Comparison of ENCODE assay signal across 20 cellular contexts in genomic region chr9:118567861-118568260, GRCh38.
DNase-seq lines count a peak whose midpoint lies in the region; ATAC-seq, FAIRE-seq and TF ChIP-seq lines count a peak whose summit lies in the region.
"Had no signal": no experiment of that assay in that cellular context is flagged by ENCODE, and none has a peak within 500 bp of the region (broad histone marks: within the 10 kb centered on the region; RNA-seq: fewer than 3 reads in every experiment).

No MANE protein-coding gene starts in this region.

- TF ChIP-seq EP300 in SK-N-SH (IDR thresholded peaks at IDR 0.05; ENCODE audit: borderline replicate concordance in 1 of 2, low read depth in 1 of 2, low read length in 1 of 2) = no peak

- H3K9ac ChIP-seq in SK-N-SH = no peak overlapping the region

- TF ChIP-seq RAD21 in SK-N-SH (IDR thresholded peaks at IDR 0.05; ENCODE audit: low read length) = no peak

- no peaks in the 10 kb centered on the region for H4K20me1 ChIP-seq in SK-N-SH (ENCODE audit: insufficient read depth)

- TF ChIP-seq CTCF in bronchial epithelial cell (IDR thresholded peaks at IDR 0.05; ENCODE audit: insufficient read depth, low read length, severe bottlenecking) = no peak
- TF ChIP-seq CTCF in foreskin keratinocyte (conservative IDR thresholded peaks at IDR 0.05) = no peak
- no peak for TF ChIP-seq CTCF in SK-N-SH (IDR thresholded peaks at IDR 0.05)

- H3K4me3 ChIP-seq in bronchial epithelial cell (ENCODE audit: low read depth, low read length) = no peak overlapping the region
- H3K4me3 ChIP-seq in SK-N-SH (ENCODE audit: low read depth in 2 of 2, low read length in 1 of 2) = no peak overlapping the region
- H3K4me3 ChIP-seq: SK-N-MC had no signal

- WGBS in SK-N-SH (ENCODE audit: low lambda C conversion rate) = 48% methylated on average over 2 of the region's 2 CpGs

- CTCF ChIA-PET in SK-N-SH (lab: Yijun Ruan, JAX) = interaction anchor here (1.4 kb wide), 1 partner anchor 27 kb away, joined by 3 read pairs; no protein-coding TSS in a partner anchor

- POLR2A ChIA-PET in SK-N-SH (lab: Yijun Ruan, JAX) = no interaction called here

- H3K4me2 ChIP-seq in SK-N-SH = no peak overlapping the region

- 0 out of 2 replicates have a peak, but pooled peaks cover 3% of the 10 kb centered on the region for H3K9me3 ChIP-seq in SK-N-SH

- no peaks in the 10 kb centered on the region for H3K9me2 ChIP-seq in SK-N-SH

- ATAC-seq in foreskin keratinocyte = peak; percentile 47
- no peak for ATAC-seq in GM21529 (IDR thresholded peaks at IDR 0.05; ENCODE audit: unreplicated experiment)
- no peak for ATAC-seq in GM19328 (IDR thresholded peaks at IDR 0.05; ENCODE audit: unreplicated experiment)
- ATAC-seq: CD8-positive, alpha-beta T cell; Panc1; T-helper 17 cell had no signal

- peak; percentile 26 for DNase-seq in LHCN-M2 (ENCODE audit: low read depth)
- peak; percentile 20 for DNase-seq in bronchial epithelial cell (ENCODE audit: low read depth)
- DNase-seq in foreskin keratinocyte = peak in 1 of 2 donors; percentile 39
- DNase-seq in SK-N-SH = no peak
- DNase-seq in NOMO-1 treated with dmso at 0.1 percent for 144 hours (lab: John Stamatoyannopoulos, UW; ENCODE audit: unreplicated experiment) = no peak
- DNase-seq: CD8-positive, alpha-beta T cell; DMS 273 treated with DMSO at 0.1 percent for 48 hours; NCI-H1105; NCI-H1930; NCI-H526 treated with DMSO at 0.1 percent for 48 hours; SHP77 treated with DMSO at 0.1 percent for 48 hours; T-helper 17 cell had no signal

- no peaks in the 10 kb centered on the region for H3K27me3 ChIP-seq in bronchial epithelial cell (ENCODE audit: control insufficient read depth, insufficient read depth, low read length)
- no peaks in the 10 kb centered on the region for H3K27me3 ChIP-seq in foreskin keratinocyte
- H3K27me3 ChIP-seq in SK-N-SH (ENCODE audit: insufficient read depth) = no peaks in the 10 kb centered on the region

- H3K27ac ChIP-seq in foreskin keratinocyte (no peak overlapping the region), SK-N-SH (ENCODE audit: low read depth in 2 of 2, low read length in 1 of 2) (no peak overlapping the region)
- H3K27ac ChIP-seq: C4-2B, HL-60, SK-N-MC had no signal

- no peaks in the 10 kb centered on the region for H3F3A ChIP-seq in SK-N-SH (replicated peaks; ENCODE audit: insufficient read depth)

- no peaks in the 10 kb centered on the region for H3K79me2 ChIP-seq in SK-N-SH (ENCODE audit: insufficient read depth)

- H3K36me3 ChIP-seq in bronchial epithelial cell (ENCODE audit: control insufficient read depth, insufficient read depth, low read length) = no peaks in the 10 kb centered on the region
- no peaks in the 10 kb centered on the region for H3K36me3 ChIP-seq in SK-N-SH (replicated peaks in 1 of 2; ENCODE audit: control insufficient read depth in 1 of 2, insufficient read depth in 2 of 2, low read length in 1 of 2)

- no peak overlapping the region for H2AFZ ChIP-seq in SK-N-SH (ENCODE audit: low read depth)

- no peaks in the 10 kb centered on the region for H3K4me1 ChIP-seq in foreskin keratinocyte
- no peaks in the 10 kb centered on the region for H3K4me1 ChIP-seq in SK-N-SH (ENCODE audit: control insufficient read depth in 1 of 2, insufficient read depth in 2 of 2, low read depth in 1 of 2, low read length in 1 of 2)

- FAIRE-seq in bronchial epithelial cell (lab: Jason Lieb, UNC) = no peak
- FAIRE-seq: GM18507, H1 had no signal

TF ChIP-seq in SK-N-SH, 30 proteins besides CTCF, POLR2A, EP300 and RAD21:
- TF ChIP-seq FOSL2 (IDR thresholded peaks at IDR 0.05; ENCODE audit: borderline replicate concordance, low read depth) = no peak

Comparison
In these comparisons a context has a peak if more than half of its experiments do, and no peak if none do; other contexts are left out.
1. DNase-seq: peak in LHCN-M2 (single experiment) and bronchial epithelial cell (single experiment); none in SK-N-SH (single experiment) and NOMO-1 treated with dmso at 0.1 percent for 144 hours (single experiment).